In the genomic region with DNA sequence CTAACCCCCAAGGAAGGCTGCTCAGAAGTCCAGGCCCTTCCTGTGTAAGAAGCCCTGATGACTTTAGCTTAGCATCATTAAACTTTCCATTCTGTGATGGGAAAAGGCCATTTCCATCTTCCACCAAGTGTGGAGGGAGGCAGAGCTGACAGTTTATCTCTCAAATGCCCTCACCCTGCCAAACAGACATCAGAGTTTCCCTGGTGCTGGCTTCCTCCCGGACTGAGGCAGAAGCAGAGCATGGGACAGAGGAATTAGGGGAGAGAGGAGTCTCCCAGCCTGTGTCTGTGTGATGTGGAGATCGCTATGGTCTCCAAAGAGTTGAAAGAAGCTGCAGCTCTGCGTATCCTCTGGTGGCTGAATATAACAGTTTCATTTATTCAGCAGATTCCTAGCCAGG, we compare ENCODE assay signal across 33 cellular contexts.
"Had no signal": no experiment of that assay in that cellular context is flagged by ENCODE, and none has a peak within 500 bp of the region (broad histone marks: within the 10 kb centered on the region; RNA-seq: fewer than 3 reads in every experiment).

No MANE protein-coding gene starts in this region.

- H3K27me3 ChIP-seq: adrenal gland, SJCRH30 had no signal

- H2AFZ ChIP-seq: PC-9 had no signal

- H3K4me1 ChIP-seq: adrenal gland, SJCRH30 had no signal

- H3K9me3 ChIP-seq: adrenal gland, SJCRH30 had no signal

- H3K27ac ChIP-seq: adrenal gland, PC-9, RWPE1, SJCRH30, SK-N-MC had no signal

- H3K4me3 Mint-ChIP-seq: activated B cell treated with CpG ODN at 0.5 μM for 24 hours; activated CD4-positive, alpha-beta memory T cell treated with anti-CD3 and anti-CD28 coated beads for 36 hours; activated naive CD4-positive, alpha-beta T cell treated with anti-CD3 and anti-CD28 coated beads for 36 hours; activated T-cell treated with anti-CD3 and anti-CD28 coated beads, Interleukin-2, amount 50 U/mL, for 4 hours; activated T-helper 1 cell treated with anti-CD3 and anti-CD28 coated beads, Interleukin-12 subunit alpha, Interleukin-12 subunit beta, Interleukin-2, Interleukin-4 antibody, amounts not matched to agents 30 ng/mL and 10 ng/mL and 1 ng/mL, durations not matched to agents 14 hours and 24 hours and 36 hours; brain; IgD-negative memory B cell; T-cell; T-helper 17 cell had no signal

- H3K9me3 Mint-ChIP-seq: activated B cell treated with CpG ODN at 0.5 μM for 24 hours; activated naive CD4-positive, alpha-beta T cell treated with anti-CD3 and anti-CD28 coated beads for 36 hours; activated T-cell treated with anti-CD3 and anti-CD28 coated beads, Interleukin-2, amount 50 U/mL, for 4 hours had no signal

- DNase-seq: activated B cell treated with CpG ODN at 0.5 μM for 24 hours; activated CD4-positive, alpha-beta memory T cell treated with anti-CD3 and anti-CD28 coated beads for 36 hours; activated CD4-positive, alpha-beta T cell treated with anti-CD3 and anti-CD28 coated beads for 4 hours; activated CD4-positive, alpha-beta T cell treated with anti-CD3 and anti-CD28 coated beads, Interleukin-2, amount 50 U/mL, for 1 hour; activated CD4-positive, CD25-positive, alpha-beta regulatory T cell treated with anti-CD3 and anti-CD28 coated beads, Interleukin-2, amount 50 U/mL, for 72 hours; activated CD8-positive, alpha-beta memory T cell treated with anti-CD3 and anti-CD28 coated beads, Interleukin-2, amount 50 U/mL, for 4 hours; activated gamma-delta T cell treated with Interleukin-2 at 50 U/mL for 16 hours; activated naive CD4-positive, alpha-beta T cell treated with anti-CD3 and anti-CD28 coated beads for 36 hours; activated T-cell treated with anti-CD3 and anti-CD28 coated beads for 4 hours; activated T-cell treated with anti-CD3 and anti-CD28 coated beads, Interleukin-2, amount 50 U/mL, for 4 hours; Karpas-422; KBM-7; NCI-H1048; NCI-H1105 treated with DMSO at 0.1 percent for 48 hours; NCI-H1436 treated with DMSO at 0.1 percent for 48 hours; NCI-H1694 treated with DMSO at 0.1 percent for 48 hours; NCI-H2029; NCI-H510A; NCI-H526; NCI-H748 treated with DMSO at 0.1 percent for 48 hours; NK-92 treated with Interleukin-12 subunit alpha and Interleukin-12 subunit beta, amount 100 ng/mL, for 24 hours; SHP77; SJCRH30; T-cell; T-helper 17 cell had no signal

- H3K27ac Mint-ChIP-seq: activated B cell treated with CpG ODN at 0.5 μM for 24 hours; activated CD4-positive, alpha-beta memory T cell treated with anti-CD3 and anti-CD28 coated beads for 36 hours; activated naive CD4-positive, alpha-beta T cell treated with anti-CD3 and anti-CD28 coated beads for 36 hours; activated naive CD4-positive, alpha-beta T cell treated with anti-CD3 and anti-CD28 coated beads, Interleukin-2, amount 50 U/mL, for 72 hours; activated T-helper 1 cell treated with anti-CD3 and anti-CD28 coated beads, Interleukin-12 subunit alpha, Interleukin-12 subunit beta, Interleukin-2, Interleukin-4 antibody, amounts not matched to agents 30 ng/mL and 10 ng/mL and 1 ng/mL, durations not matched to agents 14 hours and 24 hours and 36 hours; brain; IgD-negative memory B cell; T-cell; T-helper 17 cell had no signal

- H3K36me3 Mint-ChIP-seq: activated CD4-positive, alpha-beta memory T cell treated with anti-CD3 and anti-CD28 coated beads for 36 hours; brain; IgD-negative memory B cell; T-cell had no signal

- H3K4me3 ChIP-seq: adrenal gland, PC-9, SJCRH30, SK-N-MC had no signal

- ATAC-seq: activated naive CD4-positive, alpha-beta T cell treated with anti-CD3 and anti-CD28 coated beads, Interleukin-2, amount 50 U/mL, for 72 hours; activated T-cell treated with anti-CD3 and anti-CD28 coated beads, Interleukin-2, amount 50 U/mL, for 4 hours; T-cell; T-helper 17 cell had no signal

- H3K4me1 Mint-ChIP-seq: activated B cell treated with CpG ODN at 0.5 μM for 24 hours, IgD-negative memory B cell, T-helper 17 cell had no signal

- H3K36me3 ChIP-seq: adrenal gland, SJCRH30 had no signal
